Comparison of ENCODE assay signal across 27 cellular contexts in the genomic region with DNA sequence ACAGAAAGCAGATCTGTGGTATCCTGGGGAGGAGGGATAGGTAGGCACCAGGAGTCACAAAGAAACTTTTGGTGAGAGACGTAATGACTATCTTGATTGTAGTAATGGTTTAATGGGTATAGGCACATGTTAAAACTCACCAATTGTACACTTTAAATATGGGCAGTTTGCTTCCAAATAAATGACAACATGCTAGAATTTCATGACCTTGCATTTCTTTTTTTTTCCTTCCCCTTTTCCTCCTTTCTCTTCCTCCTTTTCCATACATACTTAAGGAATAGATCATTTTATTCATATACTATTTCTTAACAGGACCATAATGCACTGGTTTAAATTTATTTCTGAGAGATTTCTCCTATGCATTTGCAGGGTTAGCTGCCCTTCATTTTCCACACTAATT.
"Had no signal": no experiment of that assay in that cellular context is flagged by ENCODE, and none has a peak within 500 bp of the region (broad histone marks: within the 10 kb centered on the region; RNA-seq: fewer than 3 reads in every experiment).

No MANE protein-coding gene starts in this region.

- H3K36me3 ChIP-seq: stomach, suprapubic skin, thoracic aorta, thyroid gland, tibial artery, tibial nerve, transverse colon, upper lobe of left lung, upper lobe of right lung, uterus, vagina had no signal

- H3K4me3 ChIP-seq: stomach, suprapubic skin, testis, thoracic aorta, thyroid gland, tibial artery, tibial nerve, transverse colon, upper lobe of left lung, upper lobe of right lung, uterus, vagina had no signal

- DNase-seq: stimulated activated CD4-positive, alpha-beta T cell treated with anti-CD3 and anti-CD28 coated beads, Interleukin-2, amount 100 ng/mL, for 48 hours; stimulated activated CD4-positive, alpha-beta T cell treated with anti-CD3 and anti-CD28 coated beads, Interleukin-4, amount 100 ng/mL, for 1 hour; stimulated activated CD4-positive, alpha-beta T cell treated with anti-CD3 and anti-CD28 coated beads, Interleukin-4, amount 100 ng/mL, for 24 hours; stimulated activated CD4-positive, alpha-beta T cell treated with anti-CD3 and anti-CD28 coated beads, Interleukin-4, amount 100 ng/mL, for 4 hours; stimulated activated CD8-positive, alpha-beta memory T cell treated with anti-CD3 and anti-CD28 coated beads, Interleukin-4, amount 100 ng/mL, for 48 hours; stimulated activated naive B cell treated with anti-CD40 and anti-IgM and Interleukin-4, amounts not matched to agents 10 μg/mL and 1 μg/mL and 100 μg/mL, for 72 hours; stimulated activated naive CD4-positive, alpha-beta T cell; stimulated activated naive CD4-positive, alpha-beta T cell treated with Interleukin-2 at 50 U/mL for 16 hours; stimulated activated naive CD8-positive, alpha-beta T cell treated with anti-CD3 and anti-CD28 coated beads, Interleukin-15, amount 100 ng/mL, for 72 hours; stimulated activated naive CD8-positive, alpha-beta T cell treated with anti-CD3 and anti-CD28 coated beads, Interleukin-15, Interleukin-2, amounts not matched to agents 100 U/mL and 50 U/mL, for 24 hours; stomach; substantia nigra; testis; thyroid gland; tibial artery; transverse colon; trophoblast cell; upper lobe of left lung; upper lobe of right lung; uterus had no signal

- FAIRE-seq: urothelium cell line had no signal

- H3K4me1 ChIP-seq: stomach, suprapubic skin, testis, thyroid gland, tibial artery, tibial nerve, transverse colon, upper lobe of left lung, upper lobe of right lung, uterus, vagina had no signal

- H3K9me3 ChIP-seq: stomach, suprapubic skin, testis, thoracic aorta, thyroid gland, tibial artery, tibial nerve, transverse colon, upper lobe of left lung, upper lobe of right lung, uterus, vagina had no signal

- ATAC-seq: stimulated activated effector memory CD8-positive, alpha-beta T cell treated with anti-CD3 and anti-CD28 coated beads, Interleukin-12 subunit alpha, Interleukin-12 subunit beta, amount 100 ng/mL, for 72 hours; stimulated activated memory B cell treated with anti-CD40 and anti-IgM and Interleukin-4, amounts not matched to agents 10 μg/mL and 1 μg/mL and 100 μg/mL, for 72 hours; stimulated activated naive B cell treated with anti-CD40 and anti-IgM and Interleukin-4, amounts not matched to agents 10 μg/mL and 1 μg/mL and 100 μg/mL, for 72 hours; stimulated activated naive CD8-positive, alpha-beta T cell treated with anti-CD3 and anti-CD28 coated beads, Interleukin-15, amount 100 ng/mL, for 72 hours; stimulated activated naive CD8-positive, alpha-beta T cell treated with anti-CD3 and anti-CD28 coated beads, Interleukin-15, Interleukin-2, amounts not matched to agents 100 U/mL and 50 U/mL, for 24 hours; upper lobe of right lung had no signal

- H3K27ac ChIP-seq: stomach, suprapubic skin, testis, thoracic aorta, thyroid gland, tibial artery, tibial nerve, transverse colon, upper lobe of left lung, upper lobe of right lung, uterus, vagina had no signal

- H3K27me3 ChIP-seq: stomach, suprapubic skin, testis, thyroid gland, tibial artery, tibial nerve, transverse colon, upper lobe of left lung, upper lobe of right lung, uterus, vagina had no signal
